Comparison of ENCODE assay signal across 1 cellular context in genomic region chr2:121705390-121705789, GRCh38.
TF ChIP-seq lines count a peak whose summit lies in the region.

No MANE protein-coding gene starts in this region.

TF ChIP-seq in GM23338, 12 proteins besides CTCF, POLR2A, EP300 and RAD21 (continued from another document):
- TF ChIP-seq ETS1 (IDR thresholded peaks at IDR 0.05) (no peak), REST (IDR thresholded peaks at IDR 0.05; ENCODE audit: unreplicated experiment) (no peak), NANOG (IDR thresholded peaks at IDR 0.05; ENCODE audit: borderline replicate concordance) (no peak), EZH2 (IDR thresholded peaks at IDR 0.05; ENCODE audit: low read depth, unreplicated experiment) (no peak), EZH2phosphoT487 (IDR thresholded peaks at IDR 0.05; ENCODE audit: unreplicated experiment) (no peak), JUNB (IDR thresholded peaks at IDR 0.05; ENCODE audit: unreplicated experiment) (no peak)
